Comparison of ENCODE assay signal across 2 cellular contexts in the genomic region with DNA sequence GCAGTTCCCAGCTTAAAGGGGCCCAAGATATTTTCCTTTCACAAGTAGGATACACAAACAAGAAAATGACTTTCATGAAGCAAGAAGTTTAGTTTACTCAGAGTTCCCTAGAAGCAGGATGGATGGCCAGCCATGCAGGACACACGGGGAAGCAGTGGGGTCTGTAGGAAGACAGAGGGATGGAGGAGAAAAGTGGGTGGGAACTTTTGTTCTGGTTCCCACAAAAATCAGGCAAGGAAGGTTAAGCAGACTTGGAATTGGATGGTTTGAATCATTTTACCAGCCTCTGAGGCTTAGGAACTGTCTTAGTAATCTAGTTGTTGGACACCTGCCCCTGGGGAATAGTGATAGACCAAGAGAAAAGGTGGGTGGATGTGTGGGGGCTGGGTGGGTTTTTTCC.
TF ChIP-seq lines count a peak whose summit lies in the region.

No MANE protein-coding gene starts in this region.

TF ChIP-seq in GM23338, 12 proteins besides CTCF, POLR2A, EP300 and RAD21:
- no peak for TF ChIP-seq ZNF331 (CRISPR knock-in tag; IDR thresholded peaks at IDR 0.05; ENCODE audit: low read depth)
- TF ChIP-seq POLR2AphosphoS5 (IDR thresholded peaks at IDR 0.05; ENCODE audit: low read depth) = no peak
- no peak for TF ChIP-seq CREB1 (CRISPR knock-in tag; IDR thresholded peaks at IDR 0.05; ENCODE audit: low read depth)
- TF ChIP-seq, protein P1, sequence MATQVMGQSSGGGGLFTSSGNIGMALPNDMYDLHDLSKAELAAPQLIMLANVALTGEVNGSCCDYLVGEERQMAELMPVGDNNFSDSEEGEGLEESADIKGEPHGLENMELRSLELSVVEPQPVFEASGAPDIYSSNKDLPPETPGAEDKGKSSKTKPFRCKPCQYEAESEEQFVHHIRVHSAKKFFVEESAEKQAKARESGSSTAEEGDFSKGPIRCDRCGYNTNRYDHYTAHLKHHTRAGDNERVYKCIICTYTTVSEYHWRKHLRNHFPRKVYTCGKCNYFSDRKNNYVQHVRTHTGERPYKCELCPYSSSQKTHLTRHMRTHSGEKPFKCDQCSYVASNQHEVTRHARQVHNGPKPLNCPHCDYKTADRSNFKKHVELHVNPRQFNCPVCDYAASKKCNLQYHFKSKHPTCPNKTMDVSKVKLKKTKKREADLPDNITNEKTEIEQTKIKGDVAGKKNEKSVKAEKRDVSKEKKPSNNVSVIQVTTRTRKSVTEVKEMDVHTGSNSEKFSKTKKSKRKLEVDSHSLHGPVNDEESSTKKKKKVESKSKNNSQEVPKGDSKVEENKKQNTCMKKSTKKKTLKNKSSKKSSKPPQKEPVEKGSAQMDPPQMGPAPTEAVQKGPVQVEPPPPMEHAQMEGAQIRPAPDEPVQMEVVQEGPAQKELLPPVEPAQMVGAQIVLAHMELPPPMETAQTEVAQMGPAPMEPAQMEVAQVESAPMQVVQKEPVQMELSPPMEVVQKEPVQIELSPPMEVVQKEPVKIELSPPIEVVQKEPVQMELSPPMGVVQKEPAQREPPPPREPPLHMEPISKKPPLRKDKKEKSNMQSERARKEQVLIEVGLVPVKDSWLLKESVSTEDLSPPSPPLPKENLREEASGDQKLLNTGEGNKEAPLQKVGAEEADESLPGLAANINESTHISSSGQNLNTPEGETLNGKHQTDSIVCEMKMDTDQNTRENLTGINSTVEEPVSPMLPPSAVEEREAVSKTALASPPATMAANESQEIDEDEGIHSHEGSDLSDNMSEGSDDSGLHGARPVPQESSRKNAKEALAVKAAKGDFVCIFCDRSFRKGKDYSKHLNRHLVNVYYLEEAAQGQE (IDR thresholded peaks at IDR 0.05; ENCODE audit: unreplicated experiment) = no peak
- TF ChIP-seq, protein P2, sequence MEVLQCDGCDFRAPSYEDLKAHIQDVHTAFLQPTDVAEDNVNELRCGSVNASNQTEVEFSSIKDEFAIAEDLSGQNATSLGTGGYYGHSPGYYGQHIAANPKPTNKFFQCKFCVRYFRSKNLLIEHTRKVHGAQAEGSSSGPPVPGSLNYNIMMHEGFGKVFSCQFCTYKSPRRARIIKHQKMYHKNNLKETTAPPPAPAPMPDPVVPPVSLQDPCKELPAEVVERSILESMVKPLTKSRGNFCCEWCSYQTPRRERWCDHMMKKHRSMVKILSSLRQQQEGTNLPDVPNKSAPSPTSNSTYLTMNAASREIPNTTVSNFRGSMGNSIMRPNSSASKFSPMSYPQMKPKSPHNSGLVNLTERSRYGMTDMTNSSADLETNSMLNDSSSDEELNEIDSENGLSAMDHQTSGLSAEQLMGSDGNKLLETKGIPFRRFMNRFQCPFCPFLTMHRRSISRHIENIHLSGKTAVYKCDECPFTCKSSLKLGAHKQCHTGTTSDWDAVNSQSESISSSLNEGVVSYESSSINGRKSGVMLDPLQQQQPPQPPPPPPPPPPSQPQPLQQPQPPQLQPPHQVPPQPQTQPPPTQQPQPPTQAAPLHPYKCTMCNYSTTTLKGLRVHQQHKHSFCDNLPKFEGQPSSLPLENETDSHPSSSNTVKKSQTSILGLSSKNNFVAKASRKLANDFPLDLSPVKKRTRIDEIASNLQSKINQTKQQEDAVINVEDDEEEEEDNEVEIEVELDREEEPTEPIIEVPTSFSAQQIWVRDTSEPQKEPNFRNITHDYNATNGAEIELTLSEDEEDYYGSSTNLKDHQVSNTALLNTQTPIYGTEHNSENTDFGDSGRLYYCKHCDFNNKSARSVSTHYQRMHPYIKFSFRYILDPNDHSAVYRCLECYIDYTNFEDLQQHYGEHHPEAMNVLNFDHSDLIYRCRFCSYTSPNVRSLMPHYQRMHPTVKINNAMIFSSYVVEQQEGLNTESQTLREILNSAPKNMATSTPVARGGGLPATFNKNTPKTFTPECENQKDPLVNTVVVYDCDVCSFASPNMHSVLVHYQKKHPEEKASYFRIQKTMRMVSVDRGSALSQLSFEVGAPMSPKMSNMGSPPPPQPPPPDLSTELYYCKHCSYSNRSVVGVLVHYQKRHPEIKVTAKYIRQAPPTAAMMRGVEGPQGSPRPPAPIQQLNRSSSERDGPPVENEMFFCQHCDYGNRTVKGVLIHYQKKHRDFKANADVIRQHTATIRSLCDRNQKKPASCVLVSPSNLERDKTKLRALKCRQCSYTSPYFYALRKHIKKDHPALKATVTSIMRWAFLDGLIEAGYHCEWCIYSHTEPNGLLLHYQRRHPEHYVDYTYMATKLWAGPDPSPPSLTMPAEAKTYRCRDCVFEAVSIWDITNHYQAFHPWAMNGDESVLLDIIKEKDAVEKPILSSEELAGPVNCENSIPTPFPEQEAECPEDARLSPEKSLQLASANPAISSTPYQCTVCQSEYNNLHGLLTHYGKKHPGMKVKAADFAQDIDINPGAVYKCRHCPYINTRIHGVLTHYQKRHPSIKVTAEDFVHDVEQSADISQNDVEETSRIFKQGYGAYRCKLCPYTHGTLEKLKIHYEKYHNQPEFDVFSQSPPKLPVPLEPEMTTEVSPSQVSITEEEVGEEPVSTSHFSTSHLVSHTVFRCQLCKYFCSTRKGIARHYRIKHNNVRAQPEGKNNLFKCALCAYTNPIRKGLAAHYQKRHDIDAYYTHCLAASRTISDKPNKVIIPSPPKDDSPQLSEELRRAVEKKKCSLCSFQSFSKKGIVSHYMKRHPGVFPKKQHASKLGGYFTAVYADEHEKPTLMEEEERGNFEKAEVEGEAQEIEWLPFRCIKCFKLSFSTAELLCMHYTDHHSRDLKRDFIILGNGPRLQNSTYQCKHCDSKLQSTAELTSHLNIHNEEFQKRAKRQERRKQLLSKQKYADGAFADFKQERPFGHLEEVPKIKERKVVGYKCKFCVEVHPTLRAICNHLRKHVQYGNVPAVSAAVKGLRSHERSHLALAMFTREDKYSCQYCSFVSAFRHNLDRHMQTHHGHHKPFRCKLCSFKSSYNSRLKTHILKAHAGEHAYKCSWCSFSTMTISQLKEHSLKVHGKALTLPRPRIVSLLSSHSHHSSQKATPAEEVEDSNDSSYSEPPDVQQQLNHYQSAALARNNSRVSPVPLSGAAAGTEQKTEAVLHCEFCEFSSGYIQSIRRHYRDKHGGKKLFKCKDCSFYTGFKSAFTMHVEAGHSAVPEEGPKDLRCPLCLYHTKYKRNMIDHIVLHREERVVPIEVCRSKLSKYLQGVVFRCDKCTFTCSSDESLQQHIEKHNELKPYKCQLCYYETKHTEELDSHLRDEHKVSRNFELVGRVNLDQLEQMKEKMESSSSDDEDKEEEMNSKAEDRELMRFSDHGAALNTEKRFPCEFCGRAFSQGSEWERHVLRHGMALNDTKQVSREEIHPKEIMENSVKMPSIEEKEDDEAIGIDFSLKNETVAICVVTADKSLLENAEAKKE (CRISPR knock-in tag; IDR thresholded peaks at IDR 0.05) = no peak
- no peak for TF ChIP-seq STAT1 (IDR thresholded peaks at IDR 0.05; ENCODE audit: unreplicated experiment)
- TF ChIP-seq, protein P3, sequence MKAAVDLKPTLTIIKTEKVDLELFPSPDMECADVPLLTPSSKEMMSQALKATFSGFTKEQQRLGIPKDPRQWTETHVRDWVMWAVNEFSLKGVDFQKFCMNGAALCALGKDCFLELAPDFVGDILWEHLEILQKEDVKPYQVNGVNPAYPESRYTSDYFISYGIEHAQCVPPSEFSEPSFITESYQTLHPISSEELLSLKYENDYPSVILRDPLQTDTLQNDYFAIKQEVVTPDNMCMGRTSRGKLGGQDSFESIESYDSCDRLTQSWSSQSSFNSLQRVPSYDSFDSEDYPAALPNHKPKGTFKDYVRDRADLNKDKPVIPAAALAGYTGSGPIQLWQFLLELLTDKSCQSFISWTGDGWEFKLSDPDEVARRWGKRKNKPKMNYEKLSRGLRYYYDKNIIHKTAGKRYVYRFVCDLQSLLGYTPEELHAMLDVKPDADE (IDR thresholded peaks at IDR 0.05) = no peak

TF ChIP-seq in H1, 55 proteins besides CTCF, POLR2A, EP300 and RAD21:
- TF ChIP-seq BCL11A (IDR thresholded peaks at IDR 0.05; ENCODE audit: low read depth in 2 of 2, low read length in 2 of 2) (no peak), CBX5 (IDR thresholded peaks at IDR 0.05; ENCODE audit: low read depth, low read length) (no peak), PHF8 (conservative IDR thresholded peaks at IDR 0.05; ENCODE audit: low read depth, low read length) (no peak), CTBP2 (IDR thresholded peaks at IDR 0.05; ENCODE audit: borderline replicate concordance, insufficient read depth, insufficient read length, low read length) (no peak), POU5F1 (IDR thresholded peaks at IDR 0.05; ENCODE audit: low read depth, low read length) (no peak), CHD1 (IDR thresholded peaks at IDR 0.05; ENCODE audit: low read depth, low read length) (no peak), CHD2 (IDR thresholded peaks at IDR 0.05; ENCODE audit: low read length) (no peak), JUN (IDR thresholded peaks at IDR 0.05; ENCODE audit: low read depth, low read length) (no peak), SIN3A (conservative IDR thresholded peaks at IDR 0.05 in 1 of 2, IDR thresholded peaks at IDR 0.05 in 1 of 2; ENCODE audit: low read depth in 1 of 2, low read length in 2 of 2) (no peak), GTF2F1 (IDR thresholded peaks at IDR 0.05; ENCODE audit: borderline replicate concordance, low read depth, low read length) (no peak), GABPA (IDR thresholded peaks at IDR 0.05; ENCODE audit: borderline replicate concordance, insufficient read depth, low read length) (no peak), FOSL1 (IDR thresholded peaks at IDR 0.05; ENCODE audit: insufficient read depth, low read depth, low read length) (no peak), RBBP5 (IDR thresholded peaks at IDR 0.05; ENCODE audit: borderline replicate concordance, low read depth, low read length) (no peak), RFX5 (IDR thresholded peaks at IDR 0.05; ENCODE audit: borderline replicate concordance, low read depth, low read length) (no peak), RNF2 (IDR thresholded peaks at IDR 0.05; ENCODE audit: borderline replicate concordance, low read depth, low read length, missing control alignments, poor library complexity, severe bottlenecking) (no peak), CEBPB (IDR thresholded peaks at IDR 0.05; ENCODE audit: low read depth, low read length) (no peak)
- TF ChIP-seq, protein P4, sequence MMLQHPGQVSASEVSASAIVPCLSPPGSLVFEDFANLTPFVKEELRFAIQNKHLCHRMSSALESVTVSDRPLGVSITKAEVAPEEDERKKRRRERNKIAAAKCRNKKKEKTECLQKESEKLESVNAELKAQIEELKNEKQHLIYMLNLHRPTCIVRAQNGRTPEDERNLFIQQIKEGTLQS (IDR thresholded peaks at IDR 0.05; ENCODE audit: insufficient read depth, low read depth, low read length) = no peak
- TF ChIP-seq, protein P5, sequence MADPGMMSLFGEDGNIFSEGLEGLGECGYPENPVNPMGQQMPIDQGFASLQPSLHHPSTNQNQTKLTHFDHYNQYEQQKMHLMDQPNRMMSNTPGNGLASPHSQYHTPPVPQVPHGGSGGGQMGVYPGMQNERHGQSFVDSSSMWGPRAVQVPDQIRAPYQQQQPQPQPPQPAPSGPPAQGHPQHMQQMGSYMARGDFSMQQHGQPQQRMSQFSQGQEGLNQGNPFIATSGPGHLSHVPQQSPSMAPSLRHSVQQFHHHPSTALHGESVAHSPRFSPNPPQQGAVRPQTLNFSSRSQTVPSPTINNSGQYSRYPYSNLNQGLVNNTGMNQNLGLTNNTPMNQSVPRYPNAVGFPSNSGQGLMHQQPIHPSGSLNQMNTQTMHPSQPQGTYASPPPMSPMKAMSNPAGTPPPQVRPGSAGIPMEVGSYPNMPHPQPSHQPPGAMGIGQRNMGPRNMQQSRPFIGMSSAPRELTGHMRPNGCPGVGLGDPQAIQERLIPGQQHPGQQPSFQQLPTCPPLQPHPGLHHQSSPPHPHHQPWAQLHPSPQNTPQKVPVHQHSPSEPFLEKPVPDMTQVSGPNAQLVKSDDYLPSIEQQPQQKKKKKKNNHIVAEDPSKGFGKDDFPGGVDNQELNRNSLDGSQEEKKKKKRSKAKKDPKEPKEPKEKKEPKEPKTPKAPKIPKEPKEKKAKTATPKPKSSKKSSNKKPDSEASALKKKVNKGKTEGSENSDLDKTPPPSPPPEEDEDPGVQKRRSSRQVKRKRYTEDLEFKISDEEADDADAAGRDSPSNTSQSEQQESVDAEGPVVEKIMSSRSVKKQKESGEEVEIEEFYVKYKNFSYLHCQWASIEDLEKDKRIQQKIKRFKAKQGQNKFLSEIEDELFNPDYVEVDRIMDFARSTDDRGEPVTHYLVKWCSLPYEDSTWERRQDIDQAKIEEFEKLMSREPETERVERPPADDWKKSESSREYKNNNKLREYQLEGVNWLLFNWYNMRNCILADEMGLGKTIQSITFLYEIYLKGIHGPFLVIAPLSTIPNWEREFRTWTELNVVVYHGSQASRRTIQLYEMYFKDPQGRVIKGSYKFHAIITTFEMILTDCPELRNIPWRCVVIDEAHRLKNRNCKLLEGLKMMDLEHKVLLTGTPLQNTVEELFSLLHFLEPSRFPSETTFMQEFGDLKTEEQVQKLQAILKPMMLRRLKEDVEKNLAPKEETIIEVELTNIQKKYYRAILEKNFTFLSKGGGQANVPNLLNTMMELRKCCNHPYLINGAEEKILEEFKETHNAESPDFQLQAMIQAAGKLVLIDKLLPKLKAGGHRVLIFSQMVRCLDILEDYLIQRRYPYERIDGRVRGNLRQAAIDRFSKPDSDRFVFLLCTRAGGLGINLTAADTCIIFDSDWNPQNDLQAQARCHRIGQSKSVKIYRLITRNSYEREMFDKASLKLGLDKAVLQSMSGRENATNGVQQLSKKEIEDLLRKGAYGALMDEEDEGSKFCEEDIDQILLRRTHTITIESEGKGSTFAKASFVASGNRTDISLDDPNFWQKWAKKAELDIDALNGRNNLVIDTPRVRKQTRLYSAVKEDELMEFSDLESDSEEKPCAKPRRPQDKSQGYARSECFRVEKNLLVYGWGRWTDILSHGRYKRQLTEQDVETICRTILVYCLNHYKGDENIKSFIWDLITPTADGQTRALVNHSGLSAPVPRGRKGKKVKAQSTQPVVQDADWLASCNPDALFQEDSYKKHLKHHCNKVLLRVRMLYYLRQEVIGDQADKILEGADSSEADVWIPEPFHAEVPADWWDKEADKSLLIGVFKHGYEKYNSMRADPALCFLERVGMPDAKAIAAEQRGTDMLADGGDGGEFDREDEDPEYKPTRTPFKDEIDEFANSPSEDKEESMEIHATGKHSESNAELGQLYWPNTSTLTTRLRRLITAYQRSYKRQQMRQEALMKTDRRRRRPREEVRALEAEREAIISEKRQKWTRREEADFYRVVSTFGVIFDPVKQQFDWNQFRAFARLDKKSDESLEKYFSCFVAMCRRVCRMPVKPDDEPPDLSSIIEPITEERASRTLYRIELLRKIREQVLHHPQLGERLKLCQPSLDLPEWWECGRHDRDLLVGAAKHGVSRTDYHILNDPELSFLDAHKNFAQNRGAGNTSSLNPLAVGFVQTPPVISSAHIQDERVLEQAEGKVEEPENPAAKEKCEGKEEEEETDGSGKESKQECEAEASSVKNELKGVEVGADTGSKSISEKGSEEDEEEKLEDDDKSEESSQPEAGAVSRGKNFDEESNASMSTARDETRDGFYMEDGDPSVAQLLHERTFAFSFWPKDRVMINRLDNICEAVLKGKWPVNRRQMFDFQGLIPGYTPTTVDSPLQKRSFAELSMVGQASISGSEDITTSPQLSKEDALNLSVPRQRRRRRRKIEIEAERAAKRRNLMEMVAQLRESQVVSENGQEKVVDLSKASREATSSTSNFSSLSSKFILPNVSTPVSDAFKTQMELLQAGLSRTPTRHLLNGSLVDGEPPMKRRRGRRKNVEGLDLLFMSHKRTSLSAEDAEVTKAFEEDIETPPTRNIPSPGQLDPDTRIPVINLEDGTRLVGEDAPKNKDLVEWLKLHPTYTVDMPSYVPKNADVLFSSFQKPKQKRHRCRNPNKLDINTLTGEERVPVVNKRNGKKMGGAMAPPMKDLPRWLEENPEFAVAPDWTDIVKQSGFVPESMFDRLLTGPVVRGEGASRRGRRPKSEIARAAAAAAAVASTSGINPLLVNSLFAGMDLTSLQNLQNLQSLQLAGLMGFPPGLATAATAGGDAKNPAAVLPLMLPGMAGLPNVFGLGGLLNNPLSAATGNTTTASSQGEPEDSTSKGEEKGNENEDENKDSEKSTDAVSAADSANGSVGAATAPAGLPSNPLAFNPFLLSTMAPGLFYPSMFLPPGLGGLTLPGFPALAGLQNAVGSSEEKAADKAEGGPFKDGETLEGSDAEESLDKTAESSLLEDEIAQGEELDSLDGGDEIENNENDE (IDR thresholded peaks at IDR 0.05; ENCODE audit: insufficient replicate concordance, low read length) = no peak
